17 cellular contexts compared by ENCODE assay signal in genomic region chr14:101363261-101363555, GRCh38.
"Had no signal": no experiment of that assay in that cellular context is flagged by ENCODE, and none has a peak within 500 bp of the region (broad histone marks: within the 10 kb centered on the region; RNA-seq: fewer than 3 reads in every experiment).

No MANE protein-coding gene starts in this region.

- H3K4me1 ChIP-seq: pancreas had no signal

- DNase-seq: activated CD8-positive, alpha-beta memory T cell treated with anti-CD3 and anti-CD28 coated beads, Interleukin-2, amount 50 U/mL, for 48 hours; activated gamma-delta T cell treated with Interleukin-2 at 50 U/mL for 16 hours; activated naive CD8-positive, alpha-beta T cell treated with anti-CD3 and anti-CD28 coated beads, Interleukin-2, amount 10 ng/mL, durations not matched to agents 7 days and 5 days; activated T-cell treated with anti-CD3 and anti-CD28 coated beads, Interleukin-2, amount 50 U/mL, for 72 hours; cerebellar nuclear complex; effector CD8-positive, alpha-beta T cell; foreskin melanocyte; immature natural killer cell; mesenchymal stem cell; pancreas; substantia nigra; T1000; transverse colon had no signal

- H3K4me3 ChIP-seq: ascending aorta, breast epithelium, pancreas, transverse colon had no signal

- H3K27me3 ChIP-seq: ascending aorta, pancreas, transverse colon had no signal

- H3K9me3 ChIP-seq: ascending aorta, breast epithelium, pancreas, transverse colon had no signal

- H3K36me3 ChIP-seq: ascending aorta, breast epithelium, pancreas, transverse colon had no signal

- H3K27ac ChIP-seq: pancreas had no signal

- FAIRE-seq: pancreas had no signal

- H3K4me3 Mint-ChIP-seq: activated naive CD8-positive, alpha-beta T cell treated with anti-CD3 and anti-CD28 coated beads, Interleukin-2, amount 10 ng/mL, durations not matched to agents 7 days and 5 days; activated T-cell treated with anti-CD3 and anti-CD28 coated beads, Interleukin-2, amount 50 U/mL, for 72 hours; immature natural killer cell; neural crest cell; stimulated activated effector memory CD8-positive, alpha-beta T cell treated with anti-CD3 and anti-CD28 coated beads, Interleukin-12 subunit alpha, Interleukin-12 subunit beta, amount 100 ng/mL, for 72 hours had no signal

- H3K36me3 Mint-ChIP-seq: activated naive CD8-positive, alpha-beta T cell treated with anti-CD3 and anti-CD28 coated beads, Interleukin-2, amount 10 ng/mL, durations not matched to agents 7 days and 5 days; immature natural killer cell; stimulated activated effector memory CD8-positive, alpha-beta T cell treated with anti-CD3 and anti-CD28 coated beads, Interleukin-12 subunit alpha, Interleukin-12 subunit beta, amount 100 ng/mL, for 72 hours had no signal

- H3K9me3 Mint-ChIP-seq: activated naive CD8-positive, alpha-beta T cell treated with anti-CD3 and anti-CD28 coated beads, Interleukin-2, amount 10 ng/mL, durations not matched to agents 7 days and 5 days; activated T-cell treated with anti-CD3 and anti-CD28 coated beads, Interleukin-2, amount 50 U/mL, for 72 hours; neural crest cell; stimulated activated effector memory CD8-positive, alpha-beta T cell treated with anti-CD3 and anti-CD28 coated beads, Interleukin-12 subunit alpha, Interleukin-12 subunit beta, amount 100 ng/mL, for 72 hours had no signal

- H3K27ac Mint-ChIP-seq: activated naive CD8-positive, alpha-beta T cell treated with anti-CD3 and anti-CD28 coated beads, Interleukin-2, amount 10 ng/mL, durations not matched to agents 7 days and 5 days; activated T-cell treated with anti-CD3 and anti-CD28 coated beads, Interleukin-2, amount 50 U/mL, for 72 hours; immature natural killer cell; stimulated activated effector memory CD8-positive, alpha-beta T cell treated with anti-CD3 and anti-CD28 coated beads, Interleukin-12 subunit alpha, Interleukin-12 subunit beta, amount 100 ng/mL, for 72 hours had no signal

- ATAC-seq: pancreas; stimulated activated effector memory CD8-positive, alpha-beta T cell treated with anti-CD3 and anti-CD28 coated beads, Interleukin-12 subunit alpha, Interleukin-12 subunit beta, amount 100 ng/mL, for 72 hours had no signal

- H3K4me1 Mint-ChIP-seq: immature natural killer cell had no signal
